Comparison of ENCODE assay signal across 11 cellular contexts in genomic region chr9:89808076-89808701, GRCh38.
DNase-seq lines count a peak whose midpoint lies in the region; TF ChIP-seq lines count a peak whose summit lies in the region.
"Had no signal": no experiment of that assay in that cellular context is flagged by ENCODE, and none has a peak within 500 bp of the region (broad histone marks: within the 10 kb centered on the region; RNA-seq: fewer than 3 reads in every experiment).

No MANE protein-coding gene starts in this region.

- H3K27me3 Mint-ChIP-seq in chondrocyte (ENCODE audit: low read depth): no peaks in the 10 kb centered on the region

- no peak overlapping the region for H3K4me3 Mint-ChIP-seq in chondrocyte (ENCODE audit: unreplicated experiment)
- H3K4me3 Mint-ChIP-seq: activated naive CD8-positive, alpha-beta T cell treated with anti-CD3 and anti-CD28 coated beads, Interleukin-2, amount 50 U/mL, for 24 hours had no signal

- H2AK5ac ChIP-seq in trophoblast cell (ENCODE audit: low read length): no peak overlapping the region

- no peak overlapping the region for H2BK12ac ChIP-seq in trophoblast cell (ENCODE audit: low read length)

- H3K27ac ChIP-seq in trophoblast cell (ENCODE audit: low read depth, low read length): peak overlapping the region; percentile 73

- H2AFZ ChIP-seq in trophoblast cell (ENCODE audit: insufficient read depth, low read length, poor library complexity): no peak overlapping the region

- no peaks in the 10 kb centered on the region for H3K9me3 ChIP-seq in trophoblast cell (ENCODE audit: insufficient read depth, low read depth, low read length)

- H2BK120ac ChIP-seq in trophoblast cell (ENCODE audit: insufficient read depth, low read length, poor library complexity): no peak overlapping the region

- H3K36me3 Mint-ChIP-seq in chondrocyte (ENCODE audit: low read depth): no peaks in the 10 kb centered on the region

- H3K79me1 ChIP-seq in trophoblast cell (ENCODE audit: low read length): peaks cover 12% of the 10 kb centered on the region

- no peak overlapping the region for H4K91ac ChIP-seq in trophoblast cell (ENCODE audit: low read depth, low read length)

- H3K27ac Mint-ChIP-seq in chondrocyte (ENCODE audit: unreplicated experiment): no peak overlapping the region
- H3K27ac Mint-ChIP-seq: activated naive CD8-positive, alpha-beta T cell treated with anti-CD3 and anti-CD28 coated beads, Interleukin-2, amount 50 U/mL, for 24 hours had no signal

- no peak overlapping the region for H3K9ac ChIP-seq in trophoblast cell (ENCODE audit: low read length)

- H3K4me1 ChIP-seq in trophoblast cell (ENCODE audit: control insufficient read depth in 1 of 2, insufficient read depth in 2 of 2, low read length in 2 of 2): peaks cover 9 to 25% of the 10 kb centered on the region in 2 experiments

- no peaks in the 10 kb centered on the region for H3K79me2 ChIP-seq in trophoblast cell (ENCODE audit: control insufficient read depth, insufficient read depth, low read length, poor library complexity)

- peak overlapping the region; percentile 5 for H4K8ac ChIP-seq in trophoblast cell (ENCODE audit: low read depth, low read length)

- H3K4ac ChIP-seq in trophoblast cell (ENCODE audit: low read depth, low read length): no peak overlapping the region

- H3K9me3 Mint-ChIP-seq in chondrocyte (ENCODE audit: low read depth): no peaks in the 10 kb centered on the region
- H3K9me3 Mint-ChIP-seq: activated naive CD8-positive, alpha-beta T cell treated with anti-CD3 and anti-CD28 coated beads, Interleukin-2, amount 50 U/mL, for 24 hours had no signal

- no peak overlapping the region for H4K12ac ChIP-seq in trophoblast cell (ENCODE audit: low read depth, low read length)

- no peak overlapping the region for H3K18ac ChIP-seq in trophoblast cell (ENCODE audit: low read length)

- H3K14ac ChIP-seq in trophoblast cell (ENCODE audit: low read length): no peak overlapping the region

- peak; percentile 47 for TF ChIP-seq CTCF in chondrocyte (IDR thresholded peaks at IDR 0.05)

- H3K4me1 Mint-ChIP-seq in chondrocyte (ENCODE audit: low read depth): peaks cover 48% of the 10 kb centered on the region

- no peaks in the 10 kb centered on the region for H3K36me3 ChIP-seq in trophoblast cell (ENCODE audit: control insufficient read depth in 1 of 2, insufficient read depth in 2 of 2, low read length in 2 of 2)

- no peak overlapping the region for H3K4me3 ChIP-seq in trophoblast cell (ENCODE audit: low read depth, low read length)

- peak overlapping the region; percentile 15 for H2BK5ac ChIP-seq in trophoblast cell (ENCODE audit: low read depth, low read length, poor library complexity)

- no CpG with 5 or more reads among the region's 13 CpGs for WGBS in trophoblast cell (ENCODE audit: extremely low coverage, insufficient coverage, insufficient read length)

- no peak overlapping the region for H3K23ac ChIP-seq in trophoblast cell (ENCODE audit: low read length)

- peak; percentile 26 to 28 for DNase-seq in NCI-H187 (lab: John Stamatoyannopoulos, UW)
- DNase-seq in NCI-H187 treated with DMSO at 0.1 percent for 48 hours (lab: John Stamatoyannopoulos, UW): no peak
- peak; percentile 52 for DNase-seq in NCI-H146 (lab: John Stamatoyannopoulos, UW)
- no peak for DNase-seq in chondrocyte (ENCODE audit: low spot score)
- no peak for DNase-seq in trophoblast cell
- DNase-seq in NCI-H446 (lab: John Stamatoyannopoulos, UW): no peak
- DNase-seq in amniotic stem cell (lab: John Stamatoyannopoulos, UW): no peak
- no peak for DNase-seq in NK-92 treated with Interleukin-12 subunit alpha and Interleukin-12 subunit beta, amount 100 ng/mL, for 24 hours (lab: John Stamatoyannopoulos, UW)
- DNase-seq: activated CD4-positive, alpha-beta T cell treated with anti-CD3 and anti-CD28 coated beads, Interleukin-2, amount 50 U/mL, for 1 hour; activated naive CD8-positive, alpha-beta T cell treated with anti-CD3 and anti-CD28 coated beads, Interleukin-2, amount 50 U/mL, for 24 hours; right cardiac atrium had no signal

- no peaks in the 10 kb centered on the region for H3K27me3 ChIP-seq in trophoblast cell (ENCODE audit: insufficient read depth, low read length)

- H3K4me2 ChIP-seq in trophoblast cell (ENCODE audit: low read length): no peak overlapping the region

Comparison
In these comparisons a context has a peak if more than half of its experiments do, and no peak if none do; other contexts are left out.
1. DNase-seq: peak in NCI-H187 (2 of 2) and NCI-H146 (single experiment); none in NCI-H187 treated with DMSO at 0.1 percent for 48 hours (single experiment), chondrocyte (single experiment), trophoblast cell (0 of 2), NCI-H446 (0 of 2), amniotic stem cell (single experiment) and NK-92 treated with Interleukin-12 subunit alpha and Interleukin-12 subunit beta, amount 100 ng/mL, for 24 hours (single experiment).